22 cellular contexts compared by ENCODE assay signal in genomic region chr15:53251523-53251922, GRCh38.
DNase-seq lines count a peak whose midpoint lies in the region; ATAC-seq, FAIRE-seq and TF ChIP-seq lines count a peak whose summit lies in the region.
"Had no signal": no experiment of that assay in that cellular context is flagged by ENCODE, and none has a peak within 500 bp of the region (broad histone marks: within the 10 kb centered on the region; RNA-seq: fewer than 3 reads in every experiment).

No MANE protein-coding gene starts in this region.

- H3K4me1 Mint-ChIP-seq in Calu3 (ENCODE audit: low read depth, unreplicated experiment): peaks cover 9% of the 10 kb centered on the region
- H3K4me1 Mint-ChIP-seq: B cell had no signal

- TF ChIP-seq EP300 in A549 (IDR thresholded peaks at IDR 0.05) (no peak), K562 (IDR thresholded peaks at IDR 0.05; ENCODE audit: low read length) (no peak)

- no peaks in the 10 kb centered on the region for H3K36me3 Mint-ChIP-seq in Calu3 (ENCODE audit: insufficient read depth, unreplicated experiment)
- H3K36me3 Mint-ChIP-seq: CD8-positive, alpha-beta T cell had no signal

- H3K27ac Mint-ChIP-seq in Calu3 (ENCODE audit: unreplicated experiment): no peak overlapping the region
- H3K27ac Mint-ChIP-seq: B cell; CD4-positive, alpha-beta T cell; CD8-positive, alpha-beta T cell had no signal

- POLR2A ChIA-PET in A549 (lab: Yijun Ruan, JAX): no interaction called here
- POLR2A ChIA-PET in K562 (lab: Yijun Ruan, JAX): no interaction called here

- no peak for TF ChIP-seq POLR2A in A549 (IDR thresholded peaks at IDR 0.05; ENCODE audit: low read length)
- no peak for TF ChIP-seq POLR2A in K562 (conservative IDR thresholded peaks at IDR 0.05)

- H3K36me3 ChIP-seq in K562 (ENCODE audit: control insufficient read depth, insufficient read depth, low read length): no peaks in the 10 kb centered on the region
- H3K36me3 ChIP-seq: BLaER1 treated with 17β-estradiol and CSF1 and Interleukin-3, amounts not matched to agents 10 nM and 100 nM had no signal

- H3K27me3 ChIP-seq in K562 (ENCODE audit: control insufficient read depth in 2 of 2, insufficient read depth in 2 of 2, low read length in 2 of 2): no peaks in the 10 kb centered on the region
- H3K27me3 ChIP-seq: BLaER1 treated with 17β-estradiol and CSF1 and Interleukin-3, amounts not matched to agents 10 nM and 100 nM had no signal

- H3K9me1 ChIP-seq in K562 (ENCODE audit: control insufficient read depth, insufficient read depth, low read length): no peaks in the 10 kb centered on the region

- H3K4me2 ChIP-seq in A549: no peak overlapping the region
- H3K4me2 ChIP-seq in K562 (ENCODE audit: insufficient read depth, low read length): no peak overlapping the region
- H3K4me2 ChIP-seq: BLaER1 treated with 17β-estradiol and CSF1 and Interleukin-3, amounts not matched to agents 10 nM and 100 nM had no signal

- intact Hi-C loops in Calu3 (cut with micrococcal nuclease; ENCODE audit: unreplicated experiment): no loop called here
- intact Hi-C loops in K562 (cut with micrococcal nuclease): no loop called here

- H3K27ac ChIP-seq in A549 (no peak overlapping the region), K562 (ENCODE audit: extremely low read depth, low read depth, low read length) (no peak overlapping the region)
- H3K27ac ChIP-seq: BLaER1 treated with 17β-estradiol and CSF1 and Interleukin-3, amounts not matched to agents 10 nM and 100 nM; C4-2B had no signal

- H3K4me3 ChIP-seq in A549 (no peak overlapping the region), K562 (no peak overlapping the region)
- H3K4me3 ChIP-seq: BLaER1 treated with 17β-estradiol and CSF1 and Interleukin-3, amounts not matched to agents 10 nM and 100 nM; GM12878 had no signal

- H2AFZ ChIP-seq in K562 (ENCODE audit: low read depth, low read length): no peak overlapping the region

- no peak for DNase-seq in A549 (ENCODE audit: low read depth in 1 of 2, low spot score in 1 of 2)
- no peak for DNase-seq in Calu3
- DNase-seq in K562 (ENCODE audit: extremely low read depth in 1 of 4, low spot score in 3 of 4): no peak
- DNase-seq in hypothalamus (lab: John Stamatoyannopoulos, UW): no peak
- DNase-seq: 8988T; AML-193; Caco-2; CD4-positive, alpha-beta T cell; CD8-positive, alpha-beta T cell; DMS 273 treated with DMSO at 0.1 percent for 48 hours; DMS79; DND-41; EL; GDM1 had no signal

- H3K9me3 Mint-ChIP-seq in Calu3 (ENCODE audit: low read depth, unreplicated experiment): no peaks in the 10 kb centered on the region
- H3K9me3 Mint-ChIP-seq: CD8-positive, alpha-beta T cell had no signal

- H3K9ac ChIP-seq in K562 (ENCODE audit: insufficient read depth in 1 of 2, low read depth in 2 of 2, low read length in 2 of 2): no peak overlapping the region
- H3K9ac ChIP-seq: BLaER1 treated with 17β-estradiol and CSF1 and Interleukin-3, amounts not matched to agents 10 nM and 100 nM had no signal

- no peak for FAIRE-seq in A549 (lab: Jason Lieb, UNC)
- no peak for FAIRE-seq in K562 (lab: Jason Lieb, UNC)
- FAIRE-seq: A204.1, GM12878, GM12892, GM18507 had no signal

- peak overlapping the region; percentile 23 for H3K4me3 Mint-ChIP-seq in Calu3 (ENCODE audit: low read depth, unreplicated experiment)
- H3K4me3 Mint-ChIP-seq: B cell; CD4-positive, alpha-beta T cell; CD8-positive, alpha-beta T cell had no signal

- no peak for TF ChIP-seq RAD21 in A549 (conservative IDR thresholded peaks at IDR 0.05 in 1 of 2, IDR thresholded peaks at IDR 0.05 in 1 of 2)
- no peak for TF ChIP-seq RAD21 in K562 (CRISPR knock-in tag; conservative IDR thresholded peaks at IDR 0.05 in 1 of 2, IDR thresholded peaks at IDR 0.05 in 1 of 2)

- in situ Hi-C loops in K562 (cut with MboI): no loop called here

- H4K20me1 ChIP-seq in K562 (replicated peaks; ENCODE audit: control insufficient read depth, insufficient read depth, low read length): no peaks in the 10 kb centered on the region
- H4K20me1 ChIP-seq: BLaER1 treated with 17β-estradiol and CSF1 and Interleukin-3, amounts not matched to agents 10 nM and 100 nM had no signal

- H3K27me3 Mint-ChIP-seq in Calu3 (ENCODE audit: unreplicated experiment): no peaks in the 10 kb centered on the region
- H3K27me3 Mint-ChIP-seq: B cell; CD4-positive, alpha-beta T cell had no signal

- WGBS in A549 (ENCODE audit: missing lambda C conversion rate): 58% methylated on average over 2 of the region's 2 CpGs
- 0% methylated on average over 2 of the region's 2 CpGs for WGBS in K562 (ENCODE audit: insufficient coverage, low coverage, missing lambda C conversion rate)

- CTCF ChIA-PET in A549 (lab: Yijun Ruan, JAX): no interaction called here
- CTCF ChIA-PET in Calu3 (lab: Charles Lee): no interaction called here
- CTCF ChIA-PET in K562 (lab: Yijun Ruan, JAX; ENCODE audit: low intra/inter-chr PET ratio): no interaction called here

- H3K4me1 ChIP-seq in A549 (no peaks in the 10 kb centered on the region), K562 (replicated peaks in 1 of 2; ENCODE audit: control insufficient read depth in 2 of 2, insufficient read depth in 2 of 2, low read length in 2 of 2) (no peaks in the 10 kb centered on the region)
- H3K4me1 ChIP-seq: BLaER1 treated with 17β-estradiol and CSF1 and Interleukin-3, amounts not matched to agents 10 nM and 100 nM; Caco-2 had no signal

- ATAC-seq in A549: no peak
- no peak for ATAC-seq in K562
- no peak for ATAC-seq in HG02884 (IDR thresholded peaks at IDR 0.05; ENCODE audit: unreplicated experiment)
- ATAC-seq: CD8-positive, alpha-beta T cell; GM12878 had no signal

- H3K9me3 ChIP-seq in A549 (no peaks in the 10 kb centered on the region), K562 (replicated peaks; ENCODE audit: control insufficient read depth, insufficient read depth, low read depth, low read length) (no peaks in the 10 kb centered on the region)
- H3K9me3 ChIP-seq: BLaER1 treated with 17β-estradiol and CSF1 and Interleukin-3, amounts not matched to agents 10 nM and 100 nM; Caco-2 had no signal

- no peak for TF ChIP-seq CTCF in A549 (IDR thresholded peaks at IDR 0.05)
- TF ChIP-seq CTCF in Calu3 (IDR thresholded peaks at IDR 0.05; ENCODE audit: unreplicated experiment): no peak
- TF ChIP-seq CTCF in K562 (IDR thresholded peaks at IDR 0.05 in 2 of 3, conservative IDR thresholded peaks at IDR 0.05 in 1 of 3; ENCODE audit: insufficient read depth in 2 of 3, low read depth in 1 of 3, low read length in 3 of 3): no peak

- BruUV-seq in Calu3 (replicated peaks; lab: Mats Ljungman, UMichigan) (no TSS peak), K562 (replicated peaks; lab: Mats Ljungman, UMichigan) (no TSS peak)

- H3K79me2 ChIP-seq in K562 (ENCODE audit: control insufficient read depth, insufficient read depth, low read length): no peaks in the 10 kb centered on the region

TF ChIP-seq in A549, 52 proteins besides CTCF, POLR2A, EP300 and RAD21:
- no peak for TF ChIP-seq HEYL (CRISPR knock-in tag; IDR thresholded peaks at IDR 0.05)
- peak; percentile 73 for TF ChIP-seq MAFK (IDR thresholded peaks at IDR 0.05; ENCODE audit: partially characterized antibody)

TF ChIP-seq in K562, 482 proteins besides CTCF, POLR2A, EP300 and RAD21:
- TF ChIP-seq NCOA6 (IDR thresholded peaks at IDR 0.05) (no peak), ZNF764 (CRISPR knock-in tag; IDR thresholded peaks at IDR 0.05; ENCODE audit: low read depth) (no peak), ZNF316 (IDR thresholded peaks at IDR 0.05) (0 out of 2 replicates have a peak, but pooled peaks have one; percentile 7)

Comparison
In these comparisons a context has a peak if more than half of its experiments do, and no peak if none do; other contexts are left out.
1. Of the 35 proteins assayed by ChIP-seq in both K562 and A549: peak only in K562: none; only in A549: MAFK; in both: none; in neither: 34.